ENCODE assay signal across 15 cellular contexts in genomic region chr15:64854041-64854440, GRCh38. TPM values are rescaled to one million over a fixed set of nuclear protein-coding genes. Genes with fewer than 3 reads are reported as not detected.
A peak's percentile ranks its signal among the peaks of the same experiment; 100 is the strongest.
DNase-seq lines count a peak whose midpoint lies in the region; ATAC-seq and TF ChIP-seq lines count a peak whose summit lies in the region.
"Had no signal": no experiment of that assay in that cellular context is flagged by ENCODE, and none has a peak within 500 bp of the region (broad histone marks: within the 10 kb centered on the region; RNA-seq: fewer than 3 reads in every experiment).

No MANE protein-coding gene starts in this region.

- H3K36me3 Mint-ChIP-seq in activated CD4-positive, alpha-beta memory T cell treated with anti-CD3 and anti-CD28 coated beads for 36 hours: peaks cover 42% of the 10 kb centered on the region
- H3K36me3 Mint-ChIP-seq in activated CD4-positive, alpha-beta memory T cell treated with anti-CD3 and anti-CD28 coated beads, Interleukin-2, amount 10 ng/mL, durations not matched to agents 7 days and 5 days (ENCODE audit: low read depth): peaks cover 65% of the 10 kb centered on the region

- no peak for TF ChIP-seq CTCF in transverse colon (IDR thresholded peaks at IDR 0.05)

- H3K27ac Mint-ChIP-seq in activated CD4-positive, alpha-beta memory T cell treated with anti-CD3 and anti-CD28 coated beads for 36 hours: peak overlapping the region; percentile 51
- no peak overlapping the region for H3K27ac Mint-ChIP-seq in activated CD4-positive, alpha-beta memory T cell treated with anti-CD3 and anti-CD28 coated beads, Interleukin-2, amount 10 ng/mL, durations not matched to agents 7 days and 5 days
- H3K27ac Mint-ChIP-seq: activated naive CD8-positive, alpha-beta T cell; memory B cell had no signal

- POLR2A ChIA-PET in activated CD4-positive, alpha-beta memory T cell treated with anti-CD3 and anti-CD28 coated beads for 36 hours (lab: Charles Lee): no interaction called here
- POLR2A ChIA-PET in activated CD4-positive, alpha-beta memory T cell treated with anti-CD3 and anti-CD28 coated beads, Interleukin-2, amount 10 ng/mL, durations not matched to agents 7 days and 5 days (lab: Charles Lee): interaction anchor here (1.4 kb wide), 1 partner anchor 40 kb away, joined by 4 read pairs; no protein-coding TSS in a partner anchor

- H3K27me3 ChIP-seq in muscle layer of duodenum (ENCODE audit: low read depth, low read length): no peaks in the 10 kb centered on the region
- no peaks in the 10 kb centered on the region for H3K27me3 ChIP-seq in transverse colon

- ATAC-seq in GM21723 (IDR thresholded peaks at IDR 0.05; ENCODE audit: unreplicated experiment): no peak

- peaks cover 55% of the 10 kb centered on the region for H3K4me1 Mint-ChIP-seq in activated CD4-positive, alpha-beta memory T cell treated with anti-CD3 and anti-CD28 coated beads for 36 hours (ENCODE audit: low read depth)
- peaks cover 43% of the 10 kb centered on the region for H3K4me1 Mint-ChIP-seq in activated CD4-positive, alpha-beta memory T cell treated with anti-CD3 and anti-CD28 coated beads, Interleukin-2, amount 10 ng/mL, durations not matched to agents 7 days and 5 days

- H3K9me3 ChIP-seq in muscle layer of duodenum (ENCODE audit: control insufficient read depth in 1 of 2, low read length in 2 of 2) (no peaks in the 10 kb centered on the region), transverse colon (no peaks in the 10 kb centered on the region)

- H3K4me3 ChIP-seq in muscle layer of duodenum (ENCODE audit: low read depth in 1 of 2, low read length in 2 of 2) (no peak overlapping the region), transverse colon (no peak overlapping the region)

- CTCF ChIA-PET in activated CD4-positive, alpha-beta memory T cell treated with anti-CD3 and anti-CD28 coated beads for 36 hours (lab: Charles Lee): no interaction called here
- CTCF ChIA-PET in activated CD4-positive, alpha-beta memory T cell treated with anti-CD3 and anti-CD28 coated beads, Interleukin-2, amount 10 ng/mL, durations not matched to agents 7 days and 5 days (lab: Charles Lee): no interaction called here

- H3K36me3 ChIP-seq in muscle layer of duodenum (ENCODE audit: control insufficient read depth in 1 of 2, insufficient read depth in 2 of 2, low read length in 2 of 2): peaks cover 33 to 42% of the 10 kb centered on the region in 2 donors
- H3K36me3 ChIP-seq in transverse colon: no peaks in the 10 kb centered on the region

- no peak for TF ChIP-seq EP300 in transverse colon (IDR thresholded peaks at IDR 0.05; ENCODE audit: low read depth)

- no peak for TF ChIP-seq POLR2A in transverse colon (IDR thresholded peaks at IDR 0.05)

- no peaks in the 10 kb centered on the region for H3K9me3 Mint-ChIP-seq in activated CD4-positive, alpha-beta memory T cell treated with anti-CD3 and anti-CD28 coated beads for 36 hours
- no peaks in the 10 kb centered on the region for H3K9me3 Mint-ChIP-seq in activated CD4-positive, alpha-beta memory T cell treated with anti-CD3 and anti-CD28 coated beads, Interleukin-2, amount 10 ng/mL, durations not matched to agents 7 days and 5 days
- H3K9me3 Mint-ChIP-seq: memory B cell had no signal

- no peak for DNase-seq in activated CD4-positive, alpha-beta memory T cell treated with anti-CD3 and anti-CD28 coated beads for 36 hours
- DNase-seq in activated CD4-positive, alpha-beta memory T cell treated with anti-CD3 and anti-CD28 coated beads, Interleukin-2, amount 10 ng/mL, durations not matched to agents 7 days and 5 days: no peak
- DNase-seq in transverse colon (no peak), HuH-7.5 (ENCODE audit: low spot score) (no peak)
- DNase-seq in effector CD4-positive, alpha-beta T cell: no peak
- DNase-seq: DMS53; effector CD8-positive, alpha-beta T cell; hippocampal formation; MM.1S; T-helper 9 cell had no signal

- H3K27ac ChIP-seq in cingulate gyrus (ENCODE audit: low read depth, low read length): peak overlapping the region; percentile 47
- peak overlapping the region; percentile 62 for H3K27ac ChIP-seq in muscle layer of duodenum (ENCODE audit: low read length)
- H3K27ac ChIP-seq in transverse colon: peak overlapping the region; percentile 39 to 86 (median 84)

- H3K4me3 Mint-ChIP-seq in activated CD4-positive, alpha-beta memory T cell treated with anti-CD3 and anti-CD28 coated beads for 36 hours: no peak overlapping the region
- H3K4me3 Mint-ChIP-seq in activated CD4-positive, alpha-beta memory T cell treated with anti-CD3 and anti-CD28 coated beads, Interleukin-2, amount 10 ng/mL, durations not matched to agents 7 days and 5 days: no peak overlapping the region
- H3K4me3 Mint-ChIP-seq: activated naive CD8-positive, alpha-beta T cell; memory B cell had no signal

- in situ Hi-C loops in transverse colon (cut with MboI; ENCODE audit: low pct_ligation_motif_present in 1 of 4, low pct_unique_long_range_greater_than_20kb in 1 of 4, low sequenced_read_pairs in 3 of 4): no loop called here

- 93% methylated on average over 4 of the region's 4 CpGs; no CpG with 5 or more reads in 1 of the 2 donors for WGBS in transverse colon (ENCODE audit: low coverage in 1 of 2), 2 donors

- H3K4me1 ChIP-seq in muscle layer of duodenum (ENCODE audit: control insufficient read depth in 1 of 2, insufficient read depth in 2 of 2, low read length in 2 of 2): peaks cover 54 to 75% of the 10 kb centered on the region in 2 donors
- peaks cover 46 to 77% (median 60%) of the 10 kb centered on the region in 4 donors for H3K4me1 ChIP-seq in transverse colon

- H3K27me3 Mint-ChIP-seq in activated CD4-positive, alpha-beta memory T cell treated with anti-CD3 and anti-CD28 coated beads for 36 hours: no peaks in the 10 kb centered on the region
- no peaks in the 10 kb centered on the region for H3K27me3 Mint-ChIP-seq in activated CD4-positive, alpha-beta memory T cell treated with anti-CD3 and anti-CD28 coated beads, Interleukin-2, amount 10 ng/mL, durations not matched to agents 7 days and 5 days
- H3K27me3 Mint-ChIP-seq: activated naive CD8-positive, alpha-beta T cell; memory B cell had no signal

- intact Hi-C loops in activated CD4-positive, alpha-beta memory T cell treated with anti-CD3 and anti-CD28 coated beads for 36 hours (cut with micrococcal nuclease): no loop called here
- intact Hi-C loops in transverse colon (cut with DNase I; ENCODE audit: low total_unique reads): no loop called here

RNA-seq across cellular contexts. Expression of gene PLEKHO2, which starts 12.3 kb away (rescaled TPM):
- total RNA-seq in activated CD4-positive, alpha-beta memory T cell treated with anti-CD3 and anti-CD28 coated beads for 36 hours: 10 to 100 TPM; 15.3 to 15.6 TPM
- 10 to 100 TPM; 32.9 to 33.1 TPM for total RNA-seq in activated CD4-positive, alpha-beta memory T cell treated with anti-CD3 and anti-CD28 coated beads, Interleukin-2, amount 10 ng/mL, durations not matched to agents 7 days and 5 days
- total RNA-seq in transverse colon: 10 to 100 TPM in 2 of 4 donors, 1 to 10 TPM in 2; 4.6 to 12.3 (median 9.8) TPM

RNA-seq across cellular contexts. Expression of gene PIF1, which starts 28.6 kb away (rescaled TPM):
- total RNA-seq in activated CD4-positive, alpha-beta memory T cell treated with anti-CD3 and anti-CD28 coated beads for 36 hours: 10 to 100 TPM; 23.6 to 30.2 TPM
- 10 to 100 TPM; 46.1 to 49.1 TPM for total RNA-seq in activated CD4-positive, alpha-beta memory T cell treated with anti-CD3 and anti-CD28 coated beads, Interleukin-2, amount 10 ng/mL, durations not matched to agents 7 days and 5 days
- total RNA-seq in transverse colon: 10 to 100 TPM in 1 of 4 donors, 1 to 10 TPM in 3; 1.1 to 49.8 (median 2.3) TPM

RNA-seq across cellular contexts. Expression of gene ANKDD1A, which starts 57.7 kb away (rescaled TPM):
- total RNA-seq in activated CD4-positive, alpha-beta memory T cell treated with anti-CD3 and anti-CD28 coated beads for 36 hours: 1 to 10 TPM; 6.3 to 6.6 TPM
- 10 to 100 TPM; 14.2 to 15.1 TPM for total RNA-seq in activated CD4-positive, alpha-beta memory T cell treated with anti-CD3 and anti-CD28 coated beads, Interleukin-2, amount 10 ng/mL, durations not matched to agents 7 days and 5 days
- 1 to 10 TPM in 3 of 4 donors, under 1 TPM in 1; 0.82 to 7.1 (median 3.2) TPM for total RNA-seq in transverse colon
